In genomic region chr1:233394860-233395717, GRCh38 we compare ENCODE assay signal across 7 cellular contexts.
DNase-seq lines count a peak whose midpoint lies in the region; ATAC-seq and TF ChIP-seq lines count a peak whose summit lies in the region.

No MANE protein-coding gene starts in this region.

- TF ChIP-seq POLR2A in sigmoid colon (IDR thresholded peaks at IDR 0.05): no peak

- H3K9me3 ChIP-seq in liver (ENCODE audit: control insufficient read depth in 4 of 4, low read length in 3 of 4) (no peaks in the 10 kb centered on the region), sigmoid colon (no peaks in the 10 kb centered on the region)

- H3K4me1 ChIP-seq in liver (ENCODE audit: control insufficient read depth in 4 of 4, insufficient read depth in 4 of 4, low read length in 3 of 4) (no peaks in the 10 kb centered on the region), sigmoid colon (no peaks in the 10 kb centered on the region)

- WGBS in liver: 63% methylated on average over 13 of the region's 13 CpGs
- 61 to 68% methylated on average over 13 of the region's 13 CpGs for WGBS in sigmoid colon, 2 donors

- DNase-seq in EH (ENCODE audit: low read depth) (peak; percentile 57), M059J (ENCODE audit: low read depth) (peak; percentile 66), RPMI7951 (ENCODE audit: low read depth) (peak; percentile 53), dedifferentiated amniotic fluid mesenchymal stem cell (ENCODE audit: extremely low spot score) (peak; percentile 73), sigmoid colon (no peak)

- no peaks in the 10 kb centered on the region for H3K36me3 ChIP-seq in liver (ENCODE audit: control insufficient read depth in 4 of 4, insufficient read depth in 3 of 4, low read depth in 1 of 4, low read length in 3 of 4)
- no peaks in the 10 kb centered on the region for H3K36me3 ChIP-seq in sigmoid colon

- peak; percentile 95 to 96 for TF ChIP-seq RAD21 in liver (IDR thresholded peaks at IDR 0.05)

- ATAC-seq in GM21423 (IDR thresholded peaks at IDR 0.05; ENCODE audit: unreplicated experiment): peak; percentile 68

- no peak overlapping the region for H3K27ac ChIP-seq in liver (ENCODE audit: low read depth in 1 of 2, low read length in 2 of 2)
- H3K27ac ChIP-seq in sigmoid colon: no peak overlapping the region

- intact Hi-C loops in sigmoid colon (cut with DNase I): no loop called here

- no peak for TF ChIP-seq EP300 in sigmoid colon (IDR thresholded peaks at IDR 0.05)

- no peak overlapping the region for H3K9ac ChIP-seq in liver (ENCODE audit: low read depth in 1 of 2, low read length in 2 of 2)

- no peaks in the 10 kb centered on the region for H3K27me3 ChIP-seq in liver (ENCODE audit: control insufficient read depth in 4 of 4, insufficient read depth in 4 of 4, low read length in 3 of 4)
- H3K27me3 ChIP-seq in sigmoid colon: peaks cover 0 to 6% (median 0%) of the 10 kb centered on the region in 3 donors

- H3K4me3 ChIP-seq in liver (ENCODE audit: low read depth in 1 of 3, low read length in 3 of 3) (no peak overlapping the region), sigmoid colon (no peak overlapping the region)

- TF ChIP-seq CTCF in liver (IDR thresholded peaks at IDR 0.05; ENCODE audit: low read depth, low read length, missing input control) (peak; percentile 80), sigmoid colon (IDR thresholded peaks at IDR 0.05) (peak in 2 of 4 experiments; percentile 34 to 42)

TF ChIP-seq in liver, 16 proteins besides CTCF, POLR2A, EP300 and RAD21:
- TF ChIP-seq FOXA1 (IDR thresholded peaks at IDR 0.05): no peak
